ENCODE assay signal across 8 cellular contexts in the genomic region with DNA sequence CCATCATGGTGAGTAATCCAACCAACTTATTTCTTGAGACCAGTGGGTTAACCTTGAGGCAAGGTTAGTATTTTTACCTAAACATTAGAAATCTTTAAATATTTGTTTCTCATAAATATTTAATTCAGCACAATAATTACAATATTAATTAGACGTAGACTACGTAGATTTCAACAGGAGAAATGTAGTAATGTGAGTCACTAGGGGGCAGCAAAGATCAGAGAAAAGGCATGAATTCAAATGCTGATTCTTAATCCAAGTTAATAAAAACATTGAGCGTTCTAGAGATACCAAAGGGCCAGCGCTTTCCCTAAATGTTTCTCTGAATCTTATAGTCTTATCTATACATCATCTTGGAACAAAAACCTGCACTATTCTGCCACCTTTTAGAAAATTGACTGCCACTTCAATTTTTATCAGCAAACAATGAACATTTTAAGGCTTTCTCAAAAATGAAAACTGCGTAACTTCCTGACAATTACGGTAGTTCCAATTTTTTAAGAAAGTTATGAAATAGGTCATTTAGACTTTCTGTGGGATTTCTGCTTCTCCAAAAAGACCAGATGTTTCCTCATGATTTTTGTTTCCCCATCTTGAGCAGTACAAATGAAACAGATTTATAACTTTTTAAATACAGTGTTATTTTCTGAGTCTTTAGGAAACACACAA.
DNase-seq lines count a peak whose midpoint lies in the region; ATAC-seq and TF ChIP-seq lines count a peak whose summit lies in the region.

No MANE protein-coding gene starts in this region.

- H3K4me1 Mint-ChIP-seq in T-helper 17 cell (no peaks in the 10 kb centered on the region), nephron progenitor cell (peaks cover 20% of the 10 kb centered on the region)

- ATAC-seq in GM21526 (IDR thresholded peaks at IDR 0.05; ENCODE audit: low FRiP score, unreplicated experiment) (peak; percentile 70), T-helper 17 cell (peak; percentile 57), GM18873 (IDR thresholded peaks at IDR 0.05; ENCODE audit: low FRiP score, unreplicated experiment) (no peak)

- no peaks in the 10 kb centered on the region for H3K36me3 Mint-ChIP-seq in T-helper 17 cell (ENCODE audit: low read depth)
- H3K36me3 Mint-ChIP-seq in nephron progenitor cell (ENCODE audit: low read depth), result no peaks in the 10 kb centered on the region

- H3K27ac Mint-ChIP-seq in T-helper 17 cell, result no peak overlapping the region
- no peak overlapping the region for H3K27ac Mint-ChIP-seq in nephron progenitor cell

- peak; percentile 74 for TF ChIP-seq CTCF in nephron progenitor cell (IDR thresholded peaks at IDR 0.05)

- no peaks in the 10 kb centered on the region for H3K9me3 ChIP-seq in T-helper 17 cell (ENCODE audit: control insufficient read depth, low read length, poor library complexity, severe bottlenecking)

- H3K9me3 Mint-ChIP-seq in nephron progenitor cell, result no peaks in the 10 kb centered on the region

- H3K4me3 Mint-ChIP-seq in T-helper 17 cell (peak overlapping the region; percentile 9), nephron progenitor cell (no peak overlapping the region)

- DNase-seq in DMS153 (lab: John Stamatoyannopoulos, UW), result peak; percentile 24
- DNase-seq in NCI-H1105 treated with DMSO at 0.1 percent for 48 hours (lab: John Stamatoyannopoulos, UW), result peak; percentile 50
- DNase-seq in T-helper 17 cell, result no peak
- DNase-seq in fibroblast of peridontal ligament (ENCODE audit: extremely low read depth), result peak; percentile 93
- peak; percentile 19 for DNase-seq in nephron progenitor cell
- DNase-seq in activated gamma-delta T cell treated with Interleukin-2 at 50 U/mL for 16 hours, result no peak

- H3K27me3 Mint-ChIP-seq in T-helper 17 cell (peaks cover 6% of the 10 kb centered on the region), nephron progenitor cell (ENCODE audit: low read depth, poor library complexity) (no peaks in the 10 kb centered on the region)

Comparison
In these comparisons a context has a peak if more than half of its experiments do, and no peak if none do; other contexts are left out.
1. DNase-seq: peak in DMS153 (single experiment), NCI-H1105 treated with DMSO at 0.1 percent for 48 hours (single experiment), fibroblast of peridontal ligament (single experiment) and nephron progenitor cell (single experiment); none in T-helper 17 cell (0 of 3) and activated gamma-delta T cell treated with Interleukin-2 at 50 U/mL for 16 hours (single experiment).